ENCODE assay signal across 8 cellular contexts in genomic region chr2:207230261-207231105, GRCh38.
DNase-seq lines count a peak whose midpoint lies in the region; ATAC-seq and TF ChIP-seq lines count a peak whose summit lies in the region.

No MANE protein-coding gene starts in this region.

- peaks cover 5% of the 10 kb centered on the region for H3K36me3 Mint-ChIP-seq in activated T-helper 2 cell treated with anti-CD3 and anti-CD28 coated beads, Interferon-gamma antibody, Interleukin-2, Interleukin-4, amounts not matched to agents 10 μg/mL and 5 μg/mL and 100 μg/mL, durations not matched to agents 14 hours and 24 hours and 36 hours (ENCODE audit: low read depth)
- no peaks in the 10 kb centered on the region for H3K36me3 Mint-ChIP-seq in T-helper 2 cell treated with Interferon-gamma antibody and Interleukin-4, amounts not matched to agents 5 μg/mL and 100 μg/mL, for 36 hours (ENCODE audit: low read depth)

- H3K27me3 Mint-ChIP-seq in activated T-helper 2 cell treated with anti-CD3 and anti-CD28 coated beads, Interferon-gamma antibody, Interleukin-2, Interleukin-4, amounts not matched to agents 10 μg/mL and 5 μg/mL and 100 μg/mL, durations not matched to agents 14 hours and 24 hours and 36 hours (ENCODE audit: low read depth): no peaks in the 10 kb centered on the region
- no peaks in the 10 kb centered on the region for H3K27me3 Mint-ChIP-seq in T-helper 2 cell treated with Interferon-gamma antibody and Interleukin-4, amounts not matched to agents 5 μg/mL and 100 μg/mL, for 36 hours (ENCODE audit: low read depth)

- peak in 1 of 2 donors; percentile 20 for ATAC-seq in lower lobe of right lung
- ATAC-seq in HG02981 (IDR thresholded peaks at IDR 0.05; ENCODE audit: unreplicated experiment): no peak

- H3K4me3 ChIP-seq in lower lobe of right lung: no peak overlapping the region

- H3K4me1 Mint-ChIP-seq in activated T-helper 2 cell treated with anti-CD3 and anti-CD28 coated beads, Interferon-gamma antibody, Interleukin-2, Interleukin-4, amounts not matched to agents 10 μg/mL and 5 μg/mL and 100 μg/mL, durations not matched to agents 14 hours and 24 hours and 36 hours (ENCODE audit: low read depth): peaks cover 57% of the 10 kb centered on the region
- peaks cover 40% of the 10 kb centered on the region for H3K4me1 Mint-ChIP-seq in T-helper 2 cell treated with Interferon-gamma antibody and Interleukin-4, amounts not matched to agents 5 μg/mL and 100 μg/mL, for 36 hours (ENCODE audit: low read depth)

- no peak overlapping the region for H3K27ac ChIP-seq in lower lobe of right lung

- peak overlapping the region; percentile 73 for H3K27ac Mint-ChIP-seq in activated T-helper 2 cell treated with anti-CD3 and anti-CD28 coated beads, Interferon-gamma antibody, Interleukin-2, Interleukin-4, amounts not matched to agents 10 μg/mL and 5 μg/mL and 100 μg/mL, durations not matched to agents 14 hours and 24 hours and 36 hours
- no peak overlapping the region for H3K27ac Mint-ChIP-seq in T-helper 2 cell treated with Interferon-gamma antibody and Interleukin-4, amounts not matched to agents 5 μg/mL and 100 μg/mL, for 36 hours

- no peaks in the 10 kb centered on the region for H3K9me3 ChIP-seq in lower lobe of right lung

- intact Hi-C loops in activated T-helper 2 cell treated with anti-CD3 and anti-CD28 coated beads, Interferon-gamma antibody, Interleukin-2, Interleukin-4, amounts not matched to agents 10 μg/mL and 5 μg/mL and 100 μg/mL, durations not matched to agents 14 hours and 24 hours and 36 hours (cut with micrococcal nuclease): loop anchor here (1.0 kb wide), 1 partner anchor 9 kb away; no protein-coding TSS in a partner anchor
- intact Hi-C loops in lower lobe of right lung (cut with DNase I): no loop called here

- H3K4me3 Mint-ChIP-seq in activated T-helper 2 cell treated with anti-CD3 and anti-CD28 coated beads, Interferon-gamma antibody, Interleukin-2, Interleukin-4, amounts not matched to agents 10 μg/mL and 5 μg/mL and 100 μg/mL, durations not matched to agents 14 hours and 24 hours and 36 hours (ENCODE audit: low read depth): no peak overlapping the region
- H3K4me3 Mint-ChIP-seq in T-helper 2 cell treated with Interferon-gamma antibody and Interleukin-4, amounts not matched to agents 5 μg/mL and 100 μg/mL, for 36 hours: no peak overlapping the region

- no peaks in the 10 kb centered on the region for H3K9me3 Mint-ChIP-seq in activated T-helper 2 cell treated with anti-CD3 and anti-CD28 coated beads, Interferon-gamma antibody, Interleukin-2, Interleukin-4, amounts not matched to agents 10 μg/mL and 5 μg/mL and 100 μg/mL, durations not matched to agents 14 hours and 24 hours and 36 hours
- no peaks in the 10 kb centered on the region for H3K9me3 Mint-ChIP-seq in T-helper 2 cell treated with Interferon-gamma antibody and Interleukin-4, amounts not matched to agents 5 μg/mL and 100 μg/mL, for 36 hours

- peaks cover 36% of the 10 kb centered on the region for H3K4me1 ChIP-seq in lower lobe of right lung

- no peaks in the 10 kb centered on the region for H3K27me3 ChIP-seq in lower lobe of right lung (ENCODE audit: low read depth)

- peak; percentile 56 for DNase-seq in D341Med (ENCODE audit: low spot score)
- DNase-seq in HCEC 1CT: peak; percentile 29
- DNase-seq in activated T-helper 2 cell treated with anti-CD3 and anti-CD28 coated beads, Interferon-gamma antibody, Interleukin-2, Interleukin-4, amounts not matched to agents 10 μg/mL and 5 μg/mL and 100 μg/mL, durations not matched to agents 14 hours and 24 hours and 36 hours (ENCODE audit: low spot score): no peak
- DNase-seq in lower lobe of right lung: no peak
- DNase-seq in mesenteric fat pad (ENCODE audit: low spot score): no peak
- DNase-seq in T-helper 2 cell treated with Interferon-gamma antibody and Interleukin-4, amounts not matched to agents 5 μg/mL and 100 μg/mL, for 36 hours (ENCODE audit: low spot score): no peak
- no peak for DNase-seq in activated CD4-positive, alpha-beta T cell treated with anti-CD3 and anti-CD28 coated beads for 1 hour

- TF ChIP-seq CTCF in lower lobe of right lung (IDR thresholded peaks at IDR 0.05): peak; percentile 38

- no peaks in the 10 kb centered on the region for H3K36me3 ChIP-seq in lower lobe of right lung

Comparison
In these comparisons a context has a peak if more than half of its experiments do, and no peak if none do; other contexts are left out.
1. DNase-seq: peak in D341Med (single experiment) and HCEC 1CT (single experiment); none in activated T-helper 2 cell treated with anti-CD3 and anti-CD28 coated beads, Interferon-gamma antibody, Interleukin-2, Interleukin-4, amounts not matched to agents 10 μg/mL and 5 μg/mL and 100 μg/mL, durations not matched to agents 14 hours and 24 hours and 36 hours (single experiment), lower lobe of right lung (single experiment), mesenteric fat pad (single experiment), T-helper 2 cell treated with Interferon-gamma antibody and Interleukin-4, amounts not matched to agents 5 μg/mL and 100 μg/mL, for 36 hours (single experiment) and activated CD4-positive, alpha-beta T cell treated with anti-CD3 and anti-CD28 coated beads for 1 hour (single experiment).